ENCODE assay signal across 8 cellular contexts in genomic region chr2:131093843-131094654, GRCh38. TPM values are rescaled to one million over a fixed set of nuclear protein-coding genes. Genes with fewer than 3 reads are reported as not detected.
DNase-seq lines count a peak whose midpoint lies in the region; ATAC-seq and TF ChIP-seq lines count a peak whose summit lies in the region.
"Not testable (repeated sequence)": the region's sequence is repeated elsewhere in the genome, so short reads cannot be mapped to it uniquely, and the experiment has no call there.

No MANE protein-coding gene starts in this region.

- H3K27me3 ChIP-seq in CD8-positive, alpha-beta T cell (ENCODE audit: insufficient read depth, low read length); GM23338 (ENCODE audit: insufficient read depth); iPS DF 6.9 (ENCODE audit: control insufficient read depth, insufficient read depth, low read length); subcutaneous abdominal adipose tissue (ENCODE audit: control insufficient read depth in 5 of 5, insufficient read depth in 4 of 5, low read length in 5 of 5): not testable (repeated sequence)

- peak overlapping the region; percentile 93 for H3K27ac Mint-ChIP-seq in CD8-positive, alpha-beta T cell
- peak overlapping the region; percentile 97 for H3K27ac Mint-ChIP-seq in GM23338
- peak overlapping the region; percentile 98 for H3K27ac Mint-ChIP-seq in neural crest cell (ENCODE audit: unreplicated experiment)

- intact Hi-C loops in CD8-positive, alpha-beta T cell (cut with DNase I, micrococcal nuclease): loop anchor here (1.0 to 5.0 kb wide), 9 partner anchors 11 to 912 kb away; partner anchors contain the start of genes IMP4 (in 2 of the 2), PLEKHB2 (in 2 of the 2), GPR148 (in 1 of the 2) and MZT2A (in 1 of the 2)

- not testable (repeated sequence) for H3K9me3 ChIP-seq in CD8-positive, alpha-beta T cell (ENCODE audit: low read length); iPS DF 6.9 (ENCODE audit: control insufficient read depth, insufficient read depth, low read length); subcutaneous abdominal adipose tissue (ENCODE audit: control insufficient read depth in 5 of 5, low read length in 5 of 5)

- not testable (repeated sequence) for H3K9me3 Mint-ChIP-seq in CD8-positive, alpha-beta T cell; GM23338; neural crest cell

- H3K4me2 ChIP-seq in GM23338: peak overlapping the region; percentile 84

- not testable (repeated sequence) for TF ChIP-seq CTCF in CD8-positive, alpha-beta T cell (IDR thresholded peaks at IDR 0.05); GM23338 (conservative IDR thresholded peaks at IDR 0.05; ENCODE audit: low read depth in 2 of 2); neural crest cell (conservative IDR thresholded peaks at IDR 0.05)

- CTCF ChIA-PET in CD8-positive, alpha-beta T cell (lab: Charles Lee): interaction anchor here (1.1 to 1.9 kb wide), 4 partner anchors 10 to 173 kb away, joined by 3 to 6 read pairs (median 4); partner anchors contain the start of gene PLEKHB2

- H4K20me1 ChIP-seq in GM23338 (replicated peaks; ENCODE audit: insufficient read depth): peaks cover 21% of the 10 kb centered on the region

- peak overlapping the region; percentile 72 for H3K4me3 ChIP-seq in CD8-positive, alpha-beta T cell (ENCODE audit: low read depth, low read length)
- H3K4me3 ChIP-seq in GM23338 (peak overlapping the region; percentile 84), iPS DF 6.9 (ENCODE audit: low read length) (peak overlapping the region; percentile 94; the same call in 1 of the 2 replicates), subcutaneous abdominal adipose tissue (ENCODE audit: low read depth in 1 of 5, low read length in 5 of 5) (peak overlapping the region; percentile 80 to 85 (median 82))

- H3K79me2 ChIP-seq in GM23338 (replicated peaks; ENCODE audit: insufficient read depth): peaks cover 37% of the 10 kb centered on the region

- H3K4me3 Mint-ChIP-seq in CD8-positive, alpha-beta T cell: peak overlapping the region; percentile 90
- H3K4me3 Mint-ChIP-seq in GM23338 (peak overlapping the region; percentile 95), neural crest cell (peak overlapping the region; percentile 97)

- peaks cover 16% of the 10 kb centered on the region for H3K4me1 ChIP-seq in CD8-positive, alpha-beta T cell (ENCODE audit: insufficient read depth, low read length)
- H3K4me1 ChIP-seq in GM23338 (ENCODE audit: insufficient read depth); iPS DF 6.9 (ENCODE audit: control insufficient read depth, insufficient read depth, low read length): not testable (repeated sequence)
- H3K4me1 ChIP-seq in subcutaneous abdominal adipose tissue (ENCODE audit: control insufficient read depth in 5 of 5, insufficient read depth in 5 of 5, low read length in 5 of 5): peaks cover 0 to 21% (median 15%) of the 10 kb centered on the region in 5 donors

- H3K9ac ChIP-seq in subcutaneous abdominal adipose tissue (ENCODE audit: low read length in 5 of 5): peak overlapping the region in 4 of 5 donors; percentile 72 to 92 (median 87)

- H3K27ac ChIP-seq in CD8-positive, alpha-beta T cell (ENCODE audit: low read depth, low read length): peak overlapping the region; percentile 89
- H3K27ac ChIP-seq in GM23338 (ENCODE audit: low read depth): peak overlapping the region; percentile 78
- H3K27ac ChIP-seq in cingulate gyrus (ENCODE audit: low read depth, low read length): peak overlapping the region; percentile 79
- H3K27ac ChIP-seq in iPS DF 6.9 (ENCODE audit: low read length): not testable (repeated sequence)
- peak overlapping the region; percentile 88 for H3K27ac ChIP-seq in subcutaneous abdominal adipose tissue (ENCODE audit: low read depth, low read length)

- not testable (repeated sequence) for H3K9me2 ChIP-seq in GM23338 (ENCODE audit: insufficient read depth)

- 100% methylated on average over 4 of the region's 34 CpGs for WGBS in iPS DF 6.9 (ENCODE audit: insufficient coverage, insufficient read length)

- H3K27me3 Mint-ChIP-seq in CD8-positive, alpha-beta T cell (ENCODE audit: low read depth); GM23338 (ENCODE audit: insufficient read depth, low read depth, poor library complexity); neural crest cell (ENCODE audit: low read depth): not testable (repeated sequence)

- peaks cover 15% of the 10 kb centered on the region for H3K36me3 Mint-ChIP-seq in CD8-positive, alpha-beta T cell
- H3K36me3 Mint-ChIP-seq in GM23338 (ENCODE audit: low read depth): peaks cover 25% of the 10 kb centered on the region
- H3K36me3 Mint-ChIP-seq in neural crest cell (ENCODE audit: low read depth): not testable (repeated sequence)

- peak overlapping the region; percentile 98 for H2AFZ ChIP-seq in GM23338

- H3F3A ChIP-seq in GM23338 (replicated peaks; ENCODE audit: low read depth): not testable (repeated sequence)

- H3K36me3 ChIP-seq in CD8-positive, alpha-beta T cell (ENCODE audit: insufficient read depth, low read length); iPS DF 6.9 (ENCODE audit: control insufficient read depth, insufficient read depth, low read length); subcutaneous abdominal adipose tissue (ENCODE audit: control insufficient read depth in 5 of 5, insufficient read depth in 5 of 5, low read length in 5 of 5): not testable (repeated sequence)
- H3K36me3 ChIP-seq in GM23338 (ENCODE audit: insufficient read depth): peaks cover 14% of the 10 kb centered on the region; the same call in 1 of the 2 replicates

- ATAC-seq in CD8-positive, alpha-beta T cell; GM23338: not testable (repeated sequence)

- peak in 1 of 7 experiments; percentile 1 for DNase-seq in CD8-positive, alpha-beta T cell
- DNase-seq in GM23338 (ENCODE audit: low spot score); iPS DF 6.9 (ENCODE audit: low read depth, low spot score); neural crest cell (ENCODE audit: low read depth, low spot score): not testable (repeated sequence)
- DNase-seq in NCI-H146 (lab: John Stamatoyannopoulos, UW): peak; percentile 9
- peak; percentile 70 for DNase-seq in activated CD8-positive, alpha-beta memory T cell treated with anti-CD3 and anti-CD28 coated beads for 24 hours

- POLR2A ChIA-PET in CD8-positive, alpha-beta T cell (lab: Charles Lee): interaction anchor here (0.7 to 3.5 kb wide), 8 partner anchors 9 to 751 kb away, joined by 3 to 45 read pairs (median 8); partner anchors contain the start of genes IMP4 and PLEKHB2

- H3K4me1 Mint-ChIP-seq in CD8-positive, alpha-beta T cell (ENCODE audit: low read depth): peaks cover 22% of the 10 kb centered on the region
- not testable (repeated sequence) for H3K4me1 Mint-ChIP-seq in GM23338
- H3K4me1 Mint-ChIP-seq in neural crest cell: peaks cover 14% of the 10 kb centered on the region

RNA-seq across cellular contexts. Expression of gene FAM168B, which starts 0.8 kb away (rescaled TPM):
- total RNA-seq in CD8-positive, alpha-beta T cell: 10 to 100 TPM; 87.3 to 91.7 TPM
- 70.5 and 76.8 TPM in 2 replicates for total RNA-seq in GM23338 (2014; rRNA removed; shearing (Covaris generic))
- 18.8 and 19.1 TPM in 2 replicates for polyA plus RNA-seq in GM23338 (2016; fragmentation: Nextera tagmentation; extraction: Ambion mirVana)
- total RNA-seq in neural crest cell: 154 and 159 TPM in 2 replicates

RNA-seq across cellular contexts. Expression of gene PLEKHB2, which starts 11.1 kb away (rescaled TPM):
- 10 to 100 TPM; 89.8 to 90.1 TPM for total RNA-seq in CD8-positive, alpha-beta T cell
- 95.5 and 99.2 TPM in 2 replicates for total RNA-seq in GM23338 (2014; rRNA removed; shearing (Covaris generic))
- polyA plus RNA-seq in GM23338 (2016; fragmentation: Nextera tagmentation; extraction: Ambion mirVana): 33.4 and 39.8 TPM in 2 replicates
- 44.6 and 44.9 TPM in 2 replicates for total RNA-seq in neural crest cell
